8 cellular contexts compared by ENCODE assay signal in the genomic region with DNA sequence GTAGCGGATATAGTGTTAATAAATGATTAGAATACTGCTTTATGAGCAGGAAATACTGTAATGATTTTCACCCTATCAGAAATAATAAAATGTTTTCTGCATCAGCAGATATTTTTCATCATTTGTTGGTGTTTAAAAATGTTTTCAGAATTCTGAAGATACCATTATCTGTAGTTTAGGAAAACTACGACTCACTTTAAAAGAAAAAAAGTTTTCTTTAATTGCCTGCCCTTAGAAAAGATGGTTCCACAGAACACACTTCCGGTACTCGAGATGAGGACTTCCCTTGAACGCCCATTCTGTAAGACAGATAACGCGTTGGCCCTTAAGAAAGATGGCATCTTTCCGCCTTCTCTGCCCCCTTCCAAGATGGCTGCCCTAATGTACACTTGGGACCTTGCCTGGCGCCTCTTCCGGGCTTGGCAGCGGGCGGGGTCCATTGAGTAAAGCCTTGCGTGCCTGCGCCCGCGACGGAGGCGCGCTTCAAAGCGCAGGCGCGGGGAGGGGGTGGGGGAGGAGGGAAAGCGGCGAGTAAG. TPM values are rescaled to one million over a fixed set of nuclear protein-coding genes. Genes with fewer than 3 reads are reported as not detected.
DNase-seq lines count a peak whose midpoint lies in the region; ATAC-seq and TF ChIP-seq lines count a peak whose summit lies in the region.

SZRD1 (plus strand) TSS at position 521 of the 536 bp plus-strand sequence. CDS start 16 bp downstream, outside the sequence.

- H3K4me3 Mint-ChIP-seq in activated T-helper 2 cell treated with anti-CD3 and anti-CD28 coated beads, Interferon-gamma antibody, Interleukin-2, Interleukin-4, amounts not matched to agents 10 μg/mL and 5 μg/mL and 100 μg/mL, durations not matched to agents 14 hours and 24 hours and 36 hours (ENCODE audit: low read depth) = peak within 1 kb of the TSS; percentile 96
- peak within 1 kb of the TSS; percentile 96 to 99 (median 98) for H3K4me3 Mint-ChIP-seq in naive B cell
- H3K4me3 Mint-ChIP-seq in stimulated activated memory B cell treated with anti-CD40 and anti-IgM and Interleukin-4, amounts not matched to agents 10 μg/mL and 1 μg/mL and 100 μg/mL, for 72 hours = peak within 1 kb of the TSS; percentile 97

- DNase-seq in DMS79 treated with DMSO at 0.1 percent for 48 hours (lab: John Stamatoyannopoulos, UW) = peak; percentile 100
- DNase-seq in H7 = peak; percentile 97
- peak; percentile 95 for DNase-seq in RWPE2 (ENCODE audit: low spot score)
- DNase-seq in activated T-helper 2 cell treated with anti-CD3 and anti-CD28 coated beads, Interferon-gamma antibody, Interleukin-2, Interleukin-4, amounts not matched to agents 10 μg/mL and 5 μg/mL and 100 μg/mL, durations not matched to agents 14 hours and 24 hours and 36 hours (ENCODE audit: low spot score) = peak; percentile 95
- peak; percentile 99 to 100 for DNase-seq in fibroblast of lung (ENCODE audit: low read depth in 2 of 2)
- peak; percentile 94 for DNase-seq in naive B cell

- H3K27ac ChIP-seq in RWPE2 (ENCODE audit: poor library complexity, severe bottlenecking) = peak within 1 kb of the TSS; percentile 89
- H3K27ac ChIP-seq in fibroblast of lung (ENCODE audit: insufficient read depth, low read length) = peak within 1 kb of the TSS; percentile 99

- ATAC-seq in RWPE2 (ENCODE audit: low read depth) = peak; percentile 84
- ATAC-seq in naive B cell (ENCODE audit: low read depth in 2 of 2) = peak; percentile 84 to 86
- ATAC-seq in stimulated activated memory B cell treated with anti-CD40 and anti-IgM and Interleukin-4, amounts not matched to agents 10 μg/mL and 1 μg/mL and 100 μg/mL, for 72 hours = peak; percentile 95

- H3K9me3 Mint-ChIP-seq in activated T-helper 2 cell treated with anti-CD3 and anti-CD28 coated beads, Interferon-gamma antibody, Interleukin-2, Interleukin-4, amounts not matched to agents 10 μg/mL and 5 μg/mL and 100 μg/mL, durations not matched to agents 14 hours and 24 hours and 36 hours = no peaks in the 10 kb centered on the region
- H3K9me3 Mint-ChIP-seq in naive B cell = no peaks in the 10 kb centered on the region
- no peaks in the 10 kb centered on the region for H3K9me3 Mint-ChIP-seq in stimulated activated memory B cell treated with anti-CD40 and anti-IgM and Interleukin-4, amounts not matched to agents 10 μg/mL and 1 μg/mL and 100 μg/mL, for 72 hours

- H3K79me2 ChIP-seq in Loucy (ENCODE audit: insufficient read depth, low read length) (peaks cover 44% of the 10 kb centered on the region), fibroblast of lung (ENCODE audit: control insufficient read depth, insufficient read depth, low read length) (peaks cover 41% of the 10 kb centered on the region)

- H3K27me3 ChIP-seq in H7 (ENCODE audit: control insufficient read depth, insufficient read depth, low read length) (no peaks in the 10 kb centered on the region), Loucy (ENCODE audit: insufficient read depth, low read length, poor library complexity, severe bottlenecking) (no peaks in the 10 kb centered on the region), RWPE2 (ENCODE audit: insufficient read depth, poor library complexity, severe bottlenecking) (no peaks in the 10 kb centered on the region), fibroblast of lung (ENCODE audit: control insufficient read depth, insufficient read depth, low read length) (no peaks in the 10 kb centered on the region)

- intact Hi-C loops in activated T-helper 2 cell treated with anti-CD3 and anti-CD28 coated beads, Interferon-gamma antibody, Interleukin-2, Interleukin-4, amounts not matched to agents 10 μg/mL and 5 μg/mL and 100 μg/mL, durations not matched to agents 14 hours and 24 hours and 36 hours (cut with micrococcal nuclease) = loop anchor here (1.0 to 5.0 kb wide), 10 partner anchors 14 to 840 kb away; partner anchors contain the start of genes CPLANE2, DDI2, DNAJC16 and FBXO42

- H3K9me3 ChIP-seq in Loucy (ENCODE audit: insufficient read depth, low read depth, low read length) = no peaks in the 10 kb centered on the region
- H3K9me3 ChIP-seq in RWPE2 (ENCODE audit: severe bottlenecking) = no peaks in the 10 kb centered on the region
- H3K9me3 ChIP-seq in fibroblast of lung (ENCODE audit: control insufficient read depth, insufficient read depth, low read depth, low read length) = no peaks in the 10 kb centered on the region

- peaks cover 37% of the 10 kb centered on the region for H4K20me1 ChIP-seq in Loucy (ENCODE audit: insufficient read depth, low read length, poor library complexity, severe bottlenecking)
- H4K20me1 ChIP-seq in fibroblast of lung (ENCODE audit: control insufficient read depth, extremely low read depth, insufficient read depth, low read length) = no peaks in the 10 kb centered on the region

- H3K4me2 ChIP-seq in Loucy (ENCODE audit: low read depth, low read length, poor library complexity, severe bottlenecking) (peak within 1 kb of the TSS; percentile 85), fibroblast of lung (ENCODE audit: extremely low read depth, insufficient read depth, low read length) (peak within 1 kb of the TSS; percentile 97)

- H3K27me3 Mint-ChIP-seq in activated T-helper 2 cell treated with anti-CD3 and anti-CD28 coated beads, Interferon-gamma antibody, Interleukin-2, Interleukin-4, amounts not matched to agents 10 μg/mL and 5 μg/mL and 100 μg/mL, durations not matched to agents 14 hours and 24 hours and 36 hours (ENCODE audit: low read depth) = no peaks in the 10 kb centered on the region
- no peaks in the 10 kb centered on the region for H3K27me3 Mint-ChIP-seq in naive B cell
- no peaks in the 10 kb centered on the region for H3K27me3 Mint-ChIP-seq in stimulated activated memory B cell treated with anti-CD40 and anti-IgM and Interleukin-4, amounts not matched to agents 10 μg/mL and 1 μg/mL and 100 μg/mL, for 72 hours

- H3K36me3 ChIP-seq in H7 (replicated peaks; ENCODE audit: control insufficient read depth, insufficient read depth, low read length) = no peaks in the 10 kb centered on the region
- H3K36me3 ChIP-seq in Loucy (ENCODE audit: insufficient read depth, low read length) = no peaks in the 10 kb centered on the region
- no peaks in the 10 kb centered on the region for H3K36me3 ChIP-seq in RWPE2 (ENCODE audit: low read depth)
- H3K36me3 ChIP-seq in fibroblast of lung (ENCODE audit: control insufficient read depth, insufficient read depth, low read length) = peaks cover 1% of the 10 kb centered on the region

- TF ChIP-seq CTCF in Loucy (conservative IDR thresholded peaks at IDR 0.05; ENCODE audit: low read length) (no peak), RWPE2 (IDR thresholded peaks at IDR 0.05; ENCODE audit: poor library complexity, severe bottlenecking) (no peak), fibroblast of lung (conservative IDR thresholded peaks at IDR 0.05 in 1 of 2, IDR thresholded peaks at IDR 0.05 in 1 of 2; ENCODE audit: low read depth in 1 of 2, low read length in 2 of 2) (no peak)

- H3K4me3 ChIP-seq in H7 (ENCODE audit: insufficient read depth, low read depth, low read length) (peak within 1 kb of the TSS; percentile 98), Loucy (ENCODE audit: low read length, poor library complexity, severe bottlenecking) (peak within 1 kb of the TSS; percentile 93), RWPE2 (ENCODE audit: severe bottlenecking) (peak within 1 kb of the TSS; percentile 81), fibroblast of lung (replicated peaks in 1 of 4; ENCODE audit: control extremely low read depth in 1 of 4, insufficient read depth in 1 of 4, low read depth in 3 of 4, low read length in 4 of 4) (peak within 1 kb of the TSS; percentile 86 to 98 (median 92))

- H3K4me1 ChIP-seq in Loucy (ENCODE audit: insufficient read depth, low read length, poor library complexity, severe bottlenecking) (peaks cover 25% of the 10 kb centered on the region), RWPE2 (ENCODE audit: insufficient read depth, poor library complexity, severe bottlenecking) (peaks cover 6% of the 10 kb centered on the region), fibroblast of lung (ENCODE audit: control insufficient read depth, extremely low read depth, insufficient read depth, low read length) (peaks cover 9% of the 10 kb centered on the region)

- H3K4me1 Mint-ChIP-seq in activated T-helper 2 cell treated with anti-CD3 and anti-CD28 coated beads, Interferon-gamma antibody, Interleukin-2, Interleukin-4, amounts not matched to agents 10 μg/mL and 5 μg/mL and 100 μg/mL, durations not matched to agents 14 hours and 24 hours and 36 hours (ENCODE audit: low read depth) = peaks cover 30% of the 10 kb centered on the region
- peaks cover 18 to 44% (median 29%) of the 10 kb centered on the region in 3 donors for H3K4me1 Mint-ChIP-seq in naive B cell
- peaks cover 30% of the 10 kb centered on the region for H3K4me1 Mint-ChIP-seq in stimulated activated memory B cell treated with anti-CD40 and anti-IgM and Interleukin-4, amounts not matched to agents 10 μg/mL and 1 μg/mL and 100 μg/mL, for 72 hours

- H3K9ac ChIP-seq in Loucy (ENCODE audit: low read depth, low read length, poor library complexity, severe bottlenecking) (peak within 1 kb of the TSS; percentile 95), fibroblast of lung (ENCODE audit: insufficient read depth, low read length) (peak within 1 kb of the TSS; percentile 98)

- peak within 1 kb of the TSS; percentile 99 for H3K27ac Mint-ChIP-seq in activated T-helper 2 cell treated with anti-CD3 and anti-CD28 coated beads, Interferon-gamma antibody, Interleukin-2, Interleukin-4, amounts not matched to agents 10 μg/mL and 5 μg/mL and 100 μg/mL, durations not matched to agents 14 hours and 24 hours and 36 hours
- H3K27ac Mint-ChIP-seq in naive B cell = peak within 1 kb of the TSS; percentile 98 to 100 (median 99)
- H3K27ac Mint-ChIP-seq in stimulated activated memory B cell treated with anti-CD40 and anti-IgM and Interleukin-4, amounts not matched to agents 10 μg/mL and 1 μg/mL and 100 μg/mL, for 72 hours = peak within 1 kb of the TSS; percentile 99

- H2AFZ ChIP-seq in Loucy (ENCODE audit: low read length) (peak within 1 kb of the TSS; percentile 95), fibroblast of lung (ENCODE audit: low read length) (peak within 1 kb of the TSS; percentile 82)

- H3K9me2 ChIP-seq in Loucy (replicated peaks; ENCODE audit: low read depth, low read length) = no peaks in the 10 kb centered on the region

- no peaks in the 10 kb centered on the region for H3F3A ChIP-seq in Loucy (ENCODE audit: low read depth)

- peaks cover 21% of the 10 kb centered on the region for H3K36me3 Mint-ChIP-seq in activated T-helper 2 cell treated with anti-CD3 and anti-CD28 coated beads, Interferon-gamma antibody, Interleukin-2, Interleukin-4, amounts not matched to agents 10 μg/mL and 5 μg/mL and 100 μg/mL, durations not matched to agents 14 hours and 24 hours and 36 hours (ENCODE audit: low read depth)
- H3K36me3 Mint-ChIP-seq in naive B cell = no peaks in the 10 kb centered on the region
- H3K36me3 Mint-ChIP-seq in stimulated activated memory B cell treated with anti-CD40 and anti-IgM and Interleukin-4, amounts not matched to agents 10 μg/mL and 1 μg/mL and 100 μg/mL, for 72 hours = peaks cover 13% of the 10 kb centered on the region

RNA-seq across cellular contexts. Expression of gene SZRD1, which starts in this region (rescaled TPM):
- 111 and 124 TPM in 2 replicates for total RNA-seq in H7 (2014; rRNA removed; shearing (Covaris generic))
- 198 TPM in 2 replicates for total RNA-seq in activated T-helper 2 cell treated with anti-CD3 and anti-CD28 coated beads, Interferon-gamma antibody, Interleukin-2, Interleukin-4, amounts not matched to agents 10 μg/mL and 5 μg/mL and 100 μg/mL, durations not matched to agents 14 hours and 24 hours and 36 hours
- total RNA-seq in fibroblast of lung = 20.8 and 30.1 TPM in 2 replicates
- polyA plus RNA-seq in fibroblast of lung (95.1 and 151 TPM in 2 replicates), naive B cell (ENCODE audit: low read depth in 6 of 6) (10 to 100 TPM; 41.1 to 59.6 (median 50.9) TPM)
- polyA plus RNA-seq in fibroblast of lung (2012) = 110 and 146 TPM in 2 replicates
- polyA minus RNA-seq in fibroblast of lung (ENCODE audit: low replicate concordance) = 156 and 193 TPM in 2 replicates

Comparison
In these comparisons a context has a peak if more than half of its experiments do, and no peak if none do; other contexts are left out.
1. Peak in every context shown above with its lines: DNase-seq, ATAC-seq, H3K4me3 ChIP-seq and H3K27ac ChIP-seq.